Comparison of ENCODE assay signal across 9 cellular contexts in the genomic region with DNA sequence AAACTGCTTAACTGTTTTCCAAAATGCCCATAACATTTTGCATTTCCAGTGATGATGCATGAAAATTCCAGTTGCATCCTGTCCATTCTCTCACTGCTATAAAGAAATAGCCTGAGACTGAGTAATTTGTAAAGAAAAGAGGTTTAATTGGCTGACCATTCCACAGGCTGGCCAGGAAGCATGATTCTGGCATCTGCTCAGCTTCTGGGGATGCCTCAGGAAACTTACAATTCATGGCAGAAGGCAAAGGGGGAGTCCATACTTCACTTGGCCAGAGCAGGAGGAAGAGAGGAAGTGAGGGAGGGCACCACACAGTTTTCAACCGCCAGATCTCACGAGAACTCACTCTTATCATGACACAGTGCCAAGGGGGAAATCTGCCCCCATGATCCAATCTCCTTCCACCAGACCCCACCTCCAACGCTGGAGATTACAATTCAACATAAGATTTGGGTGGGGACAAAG. TPM values are rescaled to one million over a fixed set of nuclear protein-coding genes. Genes with fewer than 3 reads are reported as not detected.
DNase-seq lines count a peak whose midpoint lies in the region; ATAC-seq and TF ChIP-seq lines count a peak whose summit lies in the region.
"Had no signal": no experiment of that assay in that cellular context is flagged by ENCODE, and none has a peak within 500 bp of the region (broad histone marks: within the 10 kb centered on the region; RNA-seq: fewer than 3 reads in every experiment).

No MANE protein-coding gene starts in this region.

- CTCF ChIA-PET in HEK293T (lab: Yijun Ruan, JAX): no interaction called here

- no peaks in the 10 kb centered on the region for H3K27me3 ChIP-seq in Peyer's patch

- POLR2A ChIA-PET in HEK293T (lab: Yijun Ruan, JAX): no interaction called here

- H3K4me3 Mint-ChIP-seq in osteocyte (ENCODE audit: unreplicated experiment): no peak overlapping the region

- H3K27ac ChIP-seq in Peyer's patch (peak overlapping the region; percentile 57 to 91 (median 80)), caudate nucleus (ENCODE audit: low read depth, low read length) (peak overlapping the region; percentile 36)
- H3K27ac ChIP-seq: parathyroid adenoma had no signal

- no peak for TF ChIP-seq CTCF in Peyer's patch (IDR thresholded peaks at IDR 0.05)
- no peak for TF ChIP-seq CTCF in osteocyte (IDR thresholded peaks at IDR 0.05)

- peak overlapping the region in 2 of 4 donors; percentile 1 to 29 for H3K4me3 ChIP-seq in Peyer's patch

- ATAC-seq in HG02623 (IDR thresholded peaks at IDR 0.05; ENCODE audit: unreplicated experiment): no peak

- no peak for TF ChIP-seq POLR2A in Peyer's patch (IDR thresholded peaks at IDR 0.05)

- peaks cover 41% of the 10 kb centered on the region for H3K4me1 Mint-ChIP-seq in osteocyte (ENCODE audit: unreplicated experiment)

- H3K9me3 ChIP-seq in Peyer's patch: no peaks in the 10 kb centered on the region

- H3K27me3 Mint-ChIP-seq in osteocyte (ENCODE audit: unreplicated experiment): no peaks in the 10 kb centered on the region

- no peaks in the 10 kb centered on the region for H3K9me3 Mint-ChIP-seq in osteocyte (ENCODE audit: unreplicated experiment)

- H3K36me3 ChIP-seq in Peyer's patch: peaks cover 0 to 8% (median 0%) of the 10 kb centered on the region in 3 donors

- H3K4me1 ChIP-seq in Peyer's patch: peaks cover 0 to 6% (median 3%) of the 10 kb centered on the region in 4 donors
- H3K4me1 ChIP-seq: parathyroid adenoma had no signal

- DNase-seq in GDM1 (lab: John Stamatoyannopoulos, UW) (peak; percentile 12), Peyer's patch (peak in 1 of 3 donors; percentile 45), caudate nucleus (lab: John Stamatoyannopoulos, UW) (no peak), osteocyte (ENCODE audit: extremely low spot score, unreplicated experiment) (no peak), NCI-H146 (lab: John Stamatoyannopoulos, UW) (no peak), COR-L47 (lab: John Stamatoyannopoulos, UW) (no peak), HEK293T (ENCODE audit: extremely low spot score) (no peak)

- peak overlapping the region; percentile 83 for H3K27ac Mint-ChIP-seq in osteocyte (ENCODE audit: unreplicated experiment)

- H3K36me3 Mint-ChIP-seq in osteocyte (ENCODE audit: unreplicated experiment): peaks cover 24% of the 10 kb centered on the region

TF ChIP-seq in HEK293T, 16 proteins besides CTCF, POLR2A, EP300 and RAD21:
- TF ChIP-seq FOXA1 (IDR thresholded peaks at IDR 0.05): no peak
- no peak for TF ChIP-seq SUZ12 (IDR thresholded peaks at IDR 0.05)
- TF ChIP-seq BHLHE40 (IDR thresholded peaks at IDR 0.05; ENCODE audit: borderline replicate concordance): no peak
- no peak for TF ChIP-seq FOXM1 (IDR thresholded peaks at IDR 0.05; ENCODE audit: borderline replicate concordance)
- TF ChIP-seq ZNF384 (IDR thresholded peaks at IDR 0.05): no peak
- TF ChIP-seq CTBP1 (IDR thresholded peaks at IDR 0.05; ENCODE audit: borderline replicate concordance): no peak
- TF ChIP-seq ARNT (IDR thresholded peaks at IDR 0.05): no peak
- no peak for TF ChIP-seq LEF1 (IDR thresholded peaks at IDR 0.05; ENCODE audit: borderline replicate concordance)
- TF ChIP-seq FOXK2 (IDR thresholded peaks at IDR 0.05): no peak

RNA-seq across cellular contexts. Expression of a gene that starts 18.2 kb away (rescaled TPM):
- total RNA-seq in Peyer's patch (100 to 1,000 TPM in 1 of 4 donors, 10 to 100 TPM in 1, 1 to 10 TPM in 2; 6.4 to 140 (median 12.1) TPM), osteocyte (7.4 and 10.0 TPM in 2 replicates)

RNA-seq across cellular contexts. Expression of a gene that starts 43.6 kb away (rescaled TPM):
- total RNA-seq in Peyer's patch: 1 to 10 TPM in 3 of 4 donors, not detected in 1; 1.1 to 6.3 (median 3.9) TPM
- not detected in 2 replicates for total RNA-seq in osteocyte
